ENCODE assay signal across 28 cellular contexts in genomic region chr5:178259623-178260536, GRCh38.
"Had no signal": no experiment of that assay in that cellular context is flagged by ENCODE, and none has a peak within 500 bp of the region (broad histone marks: within the 10 kb centered on the region; RNA-seq: fewer than 3 reads in every experiment).

No MANE protein-coding gene starts in this region.

- H3K27ac ChIP-seq: ascending aorta, brain microvascular endothelial cell, esophagus muscularis mucosa, left ventricle myocardium inferior, neutrophil, skin epidermis, suprapubic skin, tibial artery had no signal

- H3K27me3 ChIP-seq: ascending aorta, brain microvascular endothelial cell, neutrophil, suprapubic skin had no signal

- DNase-seq: activated CD4-positive, alpha-beta T cell treated with anti-CD3 and anti-CD28 coated beads for 36 hours; activated CD4-positive, CD25-positive, alpha-beta regulatory T cell; activated CD8-positive, alpha-beta T cell treated with anti-CD3 and anti-CD28 coated beads, Interleukin-2, amount 10 ng/mL, durations not matched to agents 7 days and 5 days; activated gamma-delta T cell; activated naive CD4-positive, alpha-beta T cell treated with anti-CD3 and anti-CD28 coated beads, Interleukin-2, amount 10 ng/mL, durations not matched to agents 7 days and 5 days; activated naive CD8-positive, alpha-beta T cell treated with anti-CD3 and anti-CD28 coated beads, Interleukin-2, amount 10 ng/mL, durations not matched to agents 7 days and 5 days; brain microvascular endothelial cell; cortex of kidney; endodermal cell; foreskin melanocyte; kidney glomerular epithelial cell; left ventricle myocardium inferior; mesendoderm; stimulated activated CD4-positive, alpha-beta T cell treated with anti-CD3 and anti-CD28 coated beads, Interleukin-4, amount 100 ng/mL, for 4 hours; stimulated activated CD8-positive, alpha-beta memory T cell treated with anti-CD3 and anti-CD28 coated beads, Interleukin-4, amount 100 ng/mL, for 48 hours; stimulated activated naive B cell treated with anti-CD40 and anti-IgM and Interleukin-4, amounts not matched to agents 10 μg/mL and 1 μg/mL and 100 μg/mL, for 72 hours; T-cell; tibial artery had no signal

- ATAC-seq: activated CD4-positive, alpha-beta T cell treated with anti-CD3 and anti-CD28 coated beads for 36 hours; activated CD8-positive, alpha-beta T cell treated with anti-CD3 and anti-CD28 coated beads, Interleukin-2, amount 10 ng/mL, durations not matched to agents 7 days and 5 days; sciatic nerve; stimulated activated naive B cell treated with anti-CD40 and anti-IgM and Interleukin-4, amounts not matched to agents 10 μg/mL and 1 μg/mL and 100 μg/mL, for 72 hours; T-cell had no signal

- H3K4me3 ChIP-seq: ascending aorta, esophagus muscularis mucosa, left ventricle myocardium inferior, lung, skin epidermis, suprapubic skin, tibial artery had no signal

- H3K27me3 Mint-ChIP-seq: activated naive CD8-positive, alpha-beta T cell treated with anti-CD3 and anti-CD28 coated beads, Interleukin-2, amount 10 ng/mL, durations not matched to agents 7 days and 5 days; natural killer cell treated with Interleukin-12 subunit alpha and Interleukin-12 subunit beta and Interleukin-15 and Interleukin-18, amount 100 ng/mL, for 72 hours; T-cell had no signal

- H3K4me1 ChIP-seq: ascending aorta, esophagus muscularis mucosa, left ventricle myocardium inferior, suprapubic skin, tibial artery had no signal

- H3K9me3 ChIP-seq: ascending aorta, esophagus muscularis mucosa, left ventricle myocardium inferior, neutrophil, suprapubic skin, tibial artery had no signal

- H3K36me3 Mint-ChIP-seq: activated naive CD4-positive, alpha-beta T cell treated with anti-CD3 and anti-CD28 coated beads, Interleukin-2, amount 10 ng/mL, durations not matched to agents 7 days and 5 days; natural killer cell treated with Interleukin-12 subunit alpha and Interleukin-12 subunit beta and Interleukin-15 and Interleukin-18, amount 100 ng/mL, for 72 hours; stimulated activated naive B cell treated with anti-CD40 and anti-IgM and Interleukin-4, amounts not matched to agents 10 μg/mL and 1 μg/mL and 100 μg/mL, for 72 hours; T-cell had no signal

- H3K27ac Mint-ChIP-seq: activated CD4-positive, alpha-beta T cell treated with anti-CD3 and anti-CD28 coated beads for 36 hours; activated CD8-positive, alpha-beta T cell treated with anti-CD3 and anti-CD28 coated beads, Interleukin-2, amount 10 ng/mL, durations not matched to agents 7 days and 5 days; activated naive CD4-positive, alpha-beta T cell treated with anti-CD3 and anti-CD28 coated beads, Interleukin-2, amount 10 ng/mL, durations not matched to agents 7 days and 5 days; activated naive CD8-positive, alpha-beta T cell treated with anti-CD3 and anti-CD28 coated beads, Interleukin-2, amount 10 ng/mL, durations not matched to agents 7 days and 5 days; endodermal cell; progenitor cell of endocrine pancreas; stimulated activated naive B cell treated with anti-CD40 and anti-IgM and Interleukin-4, amounts not matched to agents 10 μg/mL and 1 μg/mL and 100 μg/mL, for 72 hours; T-cell; T-helper 2 cell treated with Interferon-gamma antibody and Interleukin-4, amounts not matched to agents 5 μg/mL and 100 μg/mL, for 36 hours had no signal

- H3K36me3 ChIP-seq: ascending aorta, brain microvascular endothelial cell, esophagus muscularis mucosa, left ventricle myocardium inferior, neutrophil, suprapubic skin, tibial artery had no signal

- H3K4me3 Mint-ChIP-seq: activated CD4-positive, alpha-beta T cell treated with anti-CD3 and anti-CD28 coated beads for 36 hours; activated CD8-positive, alpha-beta T cell treated with anti-CD3 and anti-CD28 coated beads, Interleukin-2, amount 10 ng/mL, durations not matched to agents 7 days and 5 days; activated naive CD4-positive, alpha-beta T cell treated with anti-CD3 and anti-CD28 coated beads, Interleukin-2, amount 10 ng/mL, durations not matched to agents 7 days and 5 days; activated naive CD8-positive, alpha-beta T cell treated with anti-CD3 and anti-CD28 coated beads, Interleukin-2, amount 10 ng/mL, durations not matched to agents 7 days and 5 days; endodermal cell; natural killer cell treated with Interleukin-12 subunit alpha and Interleukin-12 subunit beta and Interleukin-15 and Interleukin-18, amount 100 ng/mL, for 72 hours; stimulated activated naive B cell treated with anti-CD40 and anti-IgM and Interleukin-4, amounts not matched to agents 10 μg/mL and 1 μg/mL and 100 μg/mL, for 72 hours; T-cell; T-helper 2 cell treated with Interferon-gamma antibody and Interleukin-4, amounts not matched to agents 5 μg/mL and 100 μg/mL, for 36 hours had no signal

- H3K4me1 Mint-ChIP-seq: activated CD4-positive, alpha-beta T cell treated with anti-CD3 and anti-CD28 coated beads for 36 hours; T-cell had no signal

- H3K9me3 Mint-ChIP-seq: activated naive CD4-positive, alpha-beta T cell treated with anti-CD3 and anti-CD28 coated beads, Interleukin-2, amount 10 ng/mL, durations not matched to agents 7 days and 5 days; natural killer cell treated with Interleukin-12 subunit alpha and Interleukin-12 subunit beta and Interleukin-15 and Interleukin-18, amount 100 ng/mL, for 72 hours; T-helper 2 cell treated with Interferon-gamma antibody and Interleukin-4, amounts not matched to agents 5 μg/mL and 100 μg/mL, for 36 hours had no signal
